Comparison of ENCODE assay signal across 8 cellular contexts in genomic region chr5:178234753-178235599, GRCh38. TPM values are rescaled to one million over a fixed set of nuclear protein-coding genes. Genes with fewer than 3 reads are reported as not detected.
A peak's percentile ranks its signal among the peaks of the same experiment; 100 is the strongest.
DNase-seq lines count a peak whose midpoint lies in the region; ATAC-seq, FAIRE-seq and TF ChIP-seq lines count a peak whose summit lies in the region.

No MANE protein-coding gene starts in this region.

- no peaks in the 10 kb centered on the region for H3K27me3 Mint-ChIP-seq in Calu3 (ENCODE audit: unreplicated experiment)

- peaks cover 32% of the 10 kb centered on the region for H3K36me3 Mint-ChIP-seq in Calu3 (ENCODE audit: insufficient read depth, unreplicated experiment)

- no peak overlapping the region for H3K27ac Mint-ChIP-seq in Calu3 (ENCODE audit: unreplicated experiment)

- H3K4me3 Mint-ChIP-seq in Calu3 (ENCODE audit: low read depth, unreplicated experiment), result no peak overlapping the region

- CTCF ChIA-PET in Calu3 (lab: Charles Lee), result interaction anchor here (0.9 to 1.2 kb wide), 2 partner anchors 14 to 1259 kb away, joined by 3 to 4 read pairs; no protein-coding TSS in a partner anchor

- peak; percentile 82 for DNase-seq in Calu3
- DNase-seq in SK-N-DZ (ENCODE audit: low spot score), result peak; percentile 76
- DNase-seq in activated naive CD4-positive, alpha-beta T cell (lab: John Stamatoyannopoulos, UW), result peak; percentile 22 to 73 (median 58)
- peak; percentile 58 for DNase-seq in globus pallidus (ENCODE audit: low spot score)
- peak; percentile 40 to 95 (median 80) for DNase-seq in posterior cingulate gyrus
- DNase-seq in urothelium cell line (ENCODE audit: low spot score), result peak; percentile 73

- ATAC-seq in HG03460 (IDR thresholded peaks at IDR 0.05; ENCODE audit: unreplicated experiment) (peak; percentile 26), GM18868 (IDR thresholded peaks at IDR 0.05; ENCODE audit: unreplicated experiment) (no peak)

- TF ChIP-seq CTCF in Calu3 (IDR thresholded peaks at IDR 0.05; ENCODE audit: unreplicated experiment), result peak; percentile 94

- H3K9me3 Mint-ChIP-seq in Calu3 (ENCODE audit: low read depth, unreplicated experiment), result no peaks in the 10 kb centered on the region

- no peak for FAIRE-seq in urothelium cell line (lab: Jason Lieb, UNC)

- H3K4me1 Mint-ChIP-seq in Calu3 (ENCODE audit: low read depth, unreplicated experiment), result peaks cover 21% of the 10 kb centered on the region

- intact Hi-C loops in Calu3 (cut with micrococcal nuclease; ENCODE audit: unreplicated experiment), result loop anchor here (1.0 to 2.0 kb wide), 2 partner anchors 316 to 1260 kb away; no protein-coding TSS in a partner anchor
- intact Hi-C loops in posterior cingulate gyrus (cut with DNase I), result loop anchor here (2.0 kb wide), 1 partner anchor 356 kb away; the partner anchor contains the start of gene COL23A1

- no TSS peak for BruUV-seq in Calu3 (replicated peaks; lab: Mats Ljungman, UMichigan)

RNA-seq across cellular contexts. Expression of gene PHYKPL, which starts 2.4 kb away (rescaled TPM):
- 87.5 and 96.7 TPM in 2 replicates for total RNA-seq in Calu3 (2022)
- 6.3 and 6.7 TPM in 2 replicates for polyA plus RNA-seq in SK-N-DZ (2014; cell fraction: cytosol; rRNA removed)
- polyA plus RNA-seq in SK-N-DZ (2014; cell fraction: nucleus; rRNA removed), result 45.2 and 56.1 TPM in 2 replicates

RNA-seq across cellular contexts. Expression of gene HNRNPAB, which starts 30.6 kb away (rescaled TPM):
- total RNA-seq in Calu3 (2022), result 306 and 314 TPM in 2 replicates
- 198 and 227 TPM in 2 replicates for polyA plus RNA-seq in SK-N-DZ (2014; cell fraction: cytosol; rRNA removed)
- polyA plus RNA-seq in SK-N-DZ (2014; cell fraction: nucleus; rRNA removed), result 117 and 183 TPM in 2 replicates

RNA-seq across cellular contexts. Expression of gene GMCL2, which starts 47.8 kb away (rescaled TPM):
- not detected in 2 replicates for total RNA-seq in Calu3 (2022)
- polyA plus RNA-seq in SK-N-DZ (2014; cell fraction: cytosol; rRNA removed), result not detected in 2 replicates
- polyA plus RNA-seq in SK-N-DZ (2014; cell fraction: nucleus; rRNA removed), result not detected in 2 replicates
